18 cellular contexts compared by ENCODE assay signal in genomic region chr17:10072086-10072485, GRCh38.
DNase-seq lines count a peak whose midpoint lies in the region; ATAC-seq and TF ChIP-seq lines count a peak whose summit lies in the region.
"Had no signal": no experiment of that assay in that cellular context is flagged by ENCODE, and none has a peak within 500 bp of the region (broad histone marks: within the 10 kb centered on the region; RNA-seq: fewer than 3 reads in every experiment).

No MANE protein-coding gene starts in this region.

- no peaks in the 10 kb centered on the region for H3K27me3 Mint-ChIP-seq in dendritic cell treated with granulocyte-macrophage colony-stimulating factor and Interleukin-4, amounts not matched to agents 40 ng/mL and 50 ng/mL, for 4 days
- H3K27me3 Mint-ChIP-seq in stimulated activated naive B cell treated with anti-CD40 and anti-IgM and Interleukin-4, amounts not matched to agents 10 μg/mL and 1 μg/mL and 100 μg/mL, for 72 hours = no peaks in the 10 kb centered on the region
- H3K27me3 Mint-ChIP-seq in CD8-positive, alpha-beta T cell (ENCODE audit: low read depth) = peaks cover 2% of the 10 kb centered on the region

- H3K9me3 Mint-ChIP-seq in dendritic cell treated with granulocyte-macrophage colony-stimulating factor and Interleukin-4, amounts not matched to agents 40 ng/mL and 50 ng/mL, for 4 days = no peaks in the 10 kb centered on the region
- H3K9me3 Mint-ChIP-seq in stimulated activated naive B cell treated with anti-CD40 and anti-IgM and Interleukin-4, amounts not matched to agents 10 μg/mL and 1 μg/mL and 100 μg/mL, for 72 hours = no peaks in the 10 kb centered on the region
- H3K9me3 Mint-ChIP-seq in CD8-positive, alpha-beta T cell = peaks cover under 1% of the 10 kb centered on the region
- H3K9me3 Mint-ChIP-seq: CD8-positive, alpha-beta memory T cell had no signal

- CTCF ChIA-PET in CD8-positive, alpha-beta T cell (lab: Charles Lee) = interaction anchor here (0.6 kb wide), 1 partner anchor 141 kb away, joined by 3 read pairs; no protein-coding TSS in a partner anchor

- POLR2A ChIA-PET in CD8-positive, alpha-beta T cell (lab: Charles Lee) = interaction anchor here (0.7 kb wide), 1 partner anchor 8 kb away, joined by 3 read pairs; no protein-coding TSS in a partner anchor

- peaks cover 0 to 8% (median under 1%) of the 10 kb centered on the region in 11 experiments; a peak in 7 of 22 replicates for H3K9me3 ChIP-seq in BLaER1 treated with 17β-estradiol and CSF1 and Interleukin-3, amounts not matched to agents 10 nM and 100 nM (replicated peaks in 1 of 11)
- no peaks in the 10 kb centered on the region for H3K9me3 ChIP-seq in neural cell (ENCODE audit: low read length)
- no peaks in the 10 kb centered on the region for H3K9me3 ChIP-seq in CD8-positive, alpha-beta T cell (ENCODE audit: low read length)

- H4K20me1 ChIP-seq in BLaER1 treated with 17β-estradiol and CSF1 and Interleukin-3, amounts not matched to agents 10 nM and 100 nM = peaks cover 0 to 82% (median 18%) of the 10 kb centered on the region in 11 experiments; a peak in 14 of 22 replicates
- H4K20me1 ChIP-seq in neural cell (ENCODE audit: insufficient read depth) = no peaks in the 10 kb centered on the region

- H3K4me2 ChIP-seq in BLaER1 treated with 17β-estradiol and CSF1 and Interleukin-3, amounts not matched to agents 10 nM and 100 nM = peak overlapping the region in 6 of 11 experiments; percentile 13 to 75 (median 59); a peak in 12 of 22 replicates
- no peak overlapping the region for H3K4me2 ChIP-seq in neural cell (ENCODE audit: low read length)

- peak overlapping the region; percentile 7 for H3K27ac Mint-ChIP-seq in dendritic cell treated with granulocyte-macrophage colony-stimulating factor and Interleukin-4, amounts not matched to agents 40 ng/mL and 50 ng/mL, for 4 days
- H3K27ac Mint-ChIP-seq in stimulated activated naive B cell treated with anti-CD40 and anti-IgM and Interleukin-4, amounts not matched to agents 10 μg/mL and 1 μg/mL and 100 μg/mL, for 72 hours = peak overlapping the region; percentile 75
- H3K27ac Mint-ChIP-seq in CD8-positive, alpha-beta T cell = no peak overlapping the region

- DNase-seq in stimulated activated naive B cell treated with anti-CD40 and anti-IgM and Interleukin-4, amounts not matched to agents 10 μg/mL and 1 μg/mL and 100 μg/mL, for 72 hours = no peak
- no peak for DNase-seq in CD8-positive, alpha-beta T cell
- DNase-seq in NCI-H510A treated with DMSO at 0.1 percent for 48 hours (lab: John Stamatoyannopoulos, UW) = no peak
- DNase-seq: CD4-positive, CD25-positive, alpha-beta regulatory T cell; CD8-positive, alpha-beta memory T cell; DMS 273 treated with DMSO at 0.1 percent for 48 hours; DMS79; EL; GDM1; GM23248; H7; HCEC 1CT had no signal

- no peak for TF ChIP-seq CTCF in neural cell (IDR thresholded peaks at IDR 0.05; ENCODE audit: poor library complexity, severe bottlenecking)
- TF ChIP-seq CTCF in CD8-positive, alpha-beta T cell (IDR thresholded peaks at IDR 0.05) = no peak

- no peaks in the 10 kb centered on the region for H3F3A ChIP-seq in neural cell (ENCODE audit: insufficient read depth, low read length, poor library complexity, severe bottlenecking)

- no peak for TF ChIP-seq EP300 in neural cell (conservative IDR thresholded peaks at IDR 0.05; ENCODE audit: poor library complexity, severe bottlenecking)

- no peaks in the 10 kb centered on the region for H3K27me3 ChIP-seq in BLaER1 treated with 17β-estradiol and CSF1 and Interleukin-3, amounts not matched to agents 10 nM and 100 nM
- no peaks in the 10 kb centered on the region for H3K27me3 ChIP-seq in neural cell (ENCODE audit: insufficient read depth, low read depth, low read length)
- H3K27me3 ChIP-seq in CD8-positive, alpha-beta T cell (ENCODE audit: insufficient read depth, low read length) = no peaks in the 10 kb centered on the region

- H3K4me1 Mint-ChIP-seq in dendritic cell treated with granulocyte-macrophage colony-stimulating factor and Interleukin-4, amounts not matched to agents 40 ng/mL and 50 ng/mL, for 4 days (ENCODE audit: low read depth) = peaks cover 33% of the 10 kb centered on the region
- H3K4me1 Mint-ChIP-seq in stimulated activated naive B cell treated with anti-CD40 and anti-IgM and Interleukin-4, amounts not matched to agents 10 μg/mL and 1 μg/mL and 100 μg/mL, for 72 hours = peaks cover 13 to 36% of the 10 kb centered on the region in 2 donors
- no peaks in the 10 kb centered on the region for H3K4me1 Mint-ChIP-seq in CD8-positive, alpha-beta T cell (ENCODE audit: low read depth)
- H3K4me1 Mint-ChIP-seq: CD4-positive, CD25-positive, alpha-beta regulatory T cell had no signal

- no peak for TF ChIP-seq RAD21 in neural cell (conservative IDR thresholded peaks at IDR 0.05)

- H3K79me2 ChIP-seq in neural cell (replicated peaks; ENCODE audit: insufficient read depth, low read length) = no peaks in the 10 kb centered on the region

- H3K27ac ChIP-seq in BLaER1 treated with 17β-estradiol and CSF1 and Interleukin-3, amounts not matched to agents 10 nM and 100 nM = peak overlapping the region in 8 of 11 experiments; percentile 1 to 64 (median 40); a peak in 13 of 22 replicates
- H3K27ac ChIP-seq in neural cell (ENCODE audit: low read length) = peak overlapping the region; percentile 66
- H3K27ac ChIP-seq in CD8-positive, alpha-beta T cell (ENCODE audit: low read depth, low read length) = no peak overlapping the region
- H3K27ac ChIP-seq: C4-2B, GM23248 had no signal

- H3K9ac ChIP-seq in BLaER1 treated with 17β-estradiol and CSF1 and Interleukin-3, amounts not matched to agents 10 nM and 100 nM = no peak overlapping the region
- no peak overlapping the region for H3K9ac ChIP-seq in neural cell (ENCODE audit: low read length)
- H3K9ac ChIP-seq: GM23248 had no signal

- intact Hi-C loops in dendritic cell treated with granulocyte-macrophage colony-stimulating factor and Interleukin-4, amounts not matched to agents 40 ng/mL and 50 ng/mL, for 4 days (cut with micrococcal nuclease) = no loop called here
- intact Hi-C loops in CD8-positive, alpha-beta T cell (cut with DNase I, micrococcal nuclease) = no loop called here

- no peak overlapping the region for H3K4me3 ChIP-seq in BLaER1 treated with 17β-estradiol and CSF1 and Interleukin-3, amounts not matched to agents 10 nM and 100 nM
- H3K4me3 ChIP-seq in neural cell (ENCODE audit: low read length) = no peak overlapping the region
- H3K4me3 ChIP-seq in CD8-positive, alpha-beta T cell (ENCODE audit: low read depth, low read length) = no peak overlapping the region
- H3K4me3 ChIP-seq: GM12878, GM23248 had no signal

- no peak overlapping the region for H3K4me3 Mint-ChIP-seq in dendritic cell treated with granulocyte-macrophage colony-stimulating factor and Interleukin-4, amounts not matched to agents 40 ng/mL and 50 ng/mL, for 4 days
- H3K4me3 Mint-ChIP-seq in stimulated activated naive B cell treated with anti-CD40 and anti-IgM and Interleukin-4, amounts not matched to agents 10 μg/mL and 1 μg/mL and 100 μg/mL, for 72 hours = no peak overlapping the region
- H3K4me3 Mint-ChIP-seq in CD8-positive, alpha-beta T cell = no peak overlapping the region
- H3K4me3 Mint-ChIP-seq: CD4-positive, CD25-positive, alpha-beta regulatory T cell; CD8-positive, alpha-beta memory T cell had no signal

- H3K4me1 ChIP-seq in BLaER1 treated with 17β-estradiol and CSF1 and Interleukin-3, amounts not matched to agents 10 nM and 100 nM = peaks cover 0 to 96% (median 69%) of the 10 kb centered on the region in 10 experiments; a peak in 19 of 20 replicates
- H3K4me1 ChIP-seq in CD8-positive, alpha-beta T cell (ENCODE audit: insufficient read depth, low read length) = no peaks in the 10 kb centered on the region

- no peaks in the 10 kb centered on the region for H3K36me3 Mint-ChIP-seq in dendritic cell treated with granulocyte-macrophage colony-stimulating factor and Interleukin-4, amounts not matched to agents 40 ng/mL and 50 ng/mL, for 4 days (ENCODE audit: low read depth)
- no peaks in the 10 kb centered on the region for H3K36me3 Mint-ChIP-seq in stimulated activated naive B cell treated with anti-CD40 and anti-IgM and Interleukin-4, amounts not matched to agents 10 μg/mL and 1 μg/mL and 100 μg/mL, for 72 hours
- no peaks in the 10 kb centered on the region for H3K36me3 Mint-ChIP-seq in CD8-positive, alpha-beta T cell
- H3K36me3 Mint-ChIP-seq: CD4-positive, CD25-positive, alpha-beta regulatory T cell; CD8-positive, alpha-beta memory T cell had no signal

- ATAC-seq in stimulated activated naive B cell treated with anti-CD40 and anti-IgM and Interleukin-4, amounts not matched to agents 10 μg/mL and 1 μg/mL and 100 μg/mL, for 72 hours (replicated peaks) = no peak
- ATAC-seq in CD8-positive, alpha-beta T cell = no peak
- no peak for ATAC-seq in HG03045 (IDR thresholded peaks at IDR 0.05; ENCODE audit: unreplicated experiment)
- ATAC-seq: GM12878 had no signal

- H3K9me2 ChIP-seq in neural cell (ENCODE audit: insufficient read depth, low read length) = no peaks in the 10 kb centered on the region

- H2AFZ ChIP-seq in neural cell (ENCODE audit: low read depth, low read length) = no peak overlapping the region
- H2AFZ ChIP-seq: GM23248 had no signal

- H3K36me3 ChIP-seq in BLaER1 treated with 17β-estradiol and CSF1 and Interleukin-3, amounts not matched to agents 10 nM and 100 nM = peaks cover 0 to 67% (median 15%) of the 10 kb centered on the region in 11 experiments; a peak in 11 of 22 replicates
- H3K36me3 ChIP-seq in neural cell (ENCODE audit: insufficient read depth, low read length) = no peaks in the 10 kb centered on the region
- no peaks in the 10 kb centered on the region for H3K36me3 ChIP-seq in CD8-positive, alpha-beta T cell (ENCODE audit: insufficient read depth, low read length)

TF ChIP-seq in neural cell, 6 proteins besides CTCF, POLR2A, EP300 and RAD21:
- TF ChIP-seq POLR2AphosphoS5 (IDR thresholded peaks at IDR 0.05) = no peak
